ENCODE assay signal across 1 cellular context in genomic region chr11:94655951-94656350, GRCh38.
TF ChIP-seq lines count a peak whose summit lies in the region.

No MANE protein-coding gene starts in this region.

TF ChIP-seq in WTC11, 78 proteins besides CTCF, POLR2A, EP300 and RAD21 (continued from another document):
- TF ChIP-seq STAT6 (CRISPR knock-in tag; conservative IDR thresholded peaks at IDR 0.05; ENCODE audit: low read depth) = no peak
- no peak for TF ChIP-seq CREB1 (CRISPR knock-in tag; IDR thresholded peaks at IDR 0.05)
